Comparison of ENCODE assay signal across 24 cellular contexts in genomic region chr15:60790641-60791040, GRCh38.
"Had no signal": no experiment of that assay in that cellular context is flagged by ENCODE, and none has a peak within 500 bp of the region (broad histone marks: within the 10 kb centered on the region; RNA-seq: fewer than 3 reads in every experiment).

No MANE protein-coding gene starts in this region.

- H3K27me3 Mint-ChIP-seq: activated CD4-positive, alpha-beta memory T cell treated with anti-CD3 and anti-CD28 coated beads for 36 hours; activated naive CD8-positive, alpha-beta T cell treated with anti-CD3 and anti-CD28 coated beads, Interleukin-2, amount 50 U/mL, for 24 hours; effector memory CD8-positive, alpha-beta T cell; stimulated activated naive CD8-positive, alpha-beta T cell treated with anti-CD3 and anti-CD28 coated beads, Interleukin-15, Interleukin-2, amounts not matched to agents 100 ng/mL and 50 ng/mL, for 24 hours had no signal

- H3K9me3 ChIP-seq: body of pancreas, mucosa of descending colon, pancreas had no signal

- H3K4me1 ChIP-seq: body of pancreas, heart left ventricle, pancreas, psoas muscle, right atrium auricular region, tibial nerve had no signal

- H3K36me3 ChIP-seq: heart left ventricle, pancreas, right atrium auricular region, spleen, tibial nerve had no signal

- ATAC-seq: activated naive CD8-positive, alpha-beta T cell treated with anti-CD3 and anti-CD28 coated beads, Interleukin-2, amount 50 U/mL, for 24 hours; body of pancreas; effector memory CD8-positive, alpha-beta T cell; heart left ventricle; left colon; mucosa of descending colon; pancreas; psoas muscle; WTC11 had no signal

- H3K4me3 ChIP-seq: body of pancreas, heart left ventricle, mucosa of descending colon, pancreas, psoas muscle, right atrium auricular region, spleen, tibial nerve had no signal

- DNase-seq: activated CD4-positive, alpha-beta memory T cell treated with anti-CD3 and anti-CD28 coated beads for 36 hours; activated CD4-positive, alpha-beta T cell treated with anti-CD3 and anti-CD28 coated beads for 4 hours; activated effector memory CD4-positive, alpha-beta T cell treated with Interleukin-2 at 50 U/mL for 16 hours; activated naive CD4-positive, alpha-beta T cell treated with anti-CD3 and anti-CD28 coated beads, Interleukin-2, amount 50 U/mL, for 16 hours; activated naive CD8-positive, alpha-beta T cell treated with anti-CD3 and anti-CD28 coated beads, Interleukin-2, amount 50 U/mL, for 24 hours; activated T-cell treated with anti-CD3 and anti-CD28 coated beads, Interleukin-2, amount 50 U/mL, for 48 hours; anterior cingulate cortex; body of pancreas; caudate nucleus; effector memory CD8-positive, alpha-beta T cell; heart left ventricle; left colon; mesendoderm; mucosa of descending colon; nephron progenitor cell; pancreas; psoas muscle; spleen; T-helper 1 cell; T-helper 9 cell had no signal

- H3K27ac Mint-ChIP-seq: activated naive CD8-positive, alpha-beta T cell treated with anti-CD3 and anti-CD28 coated beads, Interleukin-2, amount 50 U/mL, for 24 hours; effector memory CD8-positive, alpha-beta T cell; nephron progenitor cell; stimulated activated naive CD8-positive, alpha-beta T cell treated with anti-CD3 and anti-CD28 coated beads, Interleukin-15, Interleukin-2, amounts not matched to agents 100 ng/mL and 50 ng/mL, for 24 hours; WTC11 had no signal

- H3K27me3 ChIP-seq: body of pancreas, heart left ventricle, pancreas, right atrium auricular region, spleen, tibial nerve had no signal

- H3K4me3 Mint-ChIP-seq: activated CD4-positive, alpha-beta memory T cell treated with anti-CD3 and anti-CD28 coated beads for 36 hours; activated naive CD8-positive, alpha-beta T cell treated with anti-CD3 and anti-CD28 coated beads, Interleukin-2, amount 50 U/mL, for 24 hours; effector memory CD8-positive, alpha-beta T cell; nephron progenitor cell; stimulated activated naive CD8-positive, alpha-beta T cell treated with anti-CD3 and anti-CD28 coated beads, Interleukin-15, Interleukin-2, amounts not matched to agents 100 ng/mL and 50 ng/mL, for 24 hours; WTC11 had no signal

- H3K27ac ChIP-seq: body of pancreas, pancreas, psoas muscle, right atrium auricular region, spleen, tibial nerve had no signal
